In the genomic region with DNA sequence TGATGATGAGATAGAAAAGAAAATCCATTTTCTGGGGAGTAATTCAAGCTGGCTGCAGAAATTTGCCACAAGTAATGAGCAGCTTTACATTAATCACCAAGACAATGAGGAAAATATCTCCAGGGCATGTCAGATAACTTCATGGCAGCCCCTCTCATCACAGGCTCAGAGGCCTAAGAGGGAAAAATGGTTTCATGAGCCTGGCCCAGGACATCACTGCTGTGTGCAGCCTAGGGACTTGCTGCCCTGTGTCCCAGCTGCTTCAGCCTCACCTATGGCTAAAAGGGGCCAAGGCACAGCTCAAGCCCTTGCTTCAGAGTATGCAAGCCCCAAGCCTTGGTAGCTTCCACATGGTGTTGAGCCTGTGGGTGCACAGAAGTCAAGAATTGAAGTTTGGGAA, we compare ENCODE assay signal across 35 cellular contexts.
DNase-seq lines count a peak whose midpoint lies in the region; TF ChIP-seq lines count a peak whose summit lies in the region.
"Had no signal": no experiment of that assay in that cellular context is flagged by ENCODE, and none has a peak within 500 bp of the region (broad histone marks: within the 10 kb centered on the region; RNA-seq: fewer than 3 reads in every experiment).

No MANE protein-coding gene starts in this region.

- no peaks in the 10 kb centered on the region for H3K4me1 Mint-ChIP-seq in activated CD4-positive, alpha-beta T cell treated with anti-CD3 and anti-CD28 coated beads, Interleukin-2, amount 10 ng/mL, durations not matched to agents 24 days and 14 days
- no peaks in the 10 kb centered on the region for H3K4me1 Mint-ChIP-seq in type B pancreatic cell (ENCODE audit: unreplicated experiment)
- H3K4me1 Mint-ChIP-seq: B cell; CD14-positive monocyte; CD4-positive, alpha-beta memory T cell; CD4-positive, CD25-positive, alpha-beta regulatory T cell; CD8-positive, alpha-beta memory T cell had no signal

- no peaks in the 10 kb centered on the region for H3K9me3 ChIP-seq in HEK293 (ENCODE audit: control insufficient read depth, insufficient read depth, low read depth, low read length)
- H3K9me3 ChIP-seq in esophagus muscularis mucosa = peaks cover 0 to 25% (median 17%) of the 10 kb centered on the region in 4 donors
- H3K9me3 ChIP-seq: BE2C had no signal

- H3K36me3 ChIP-seq in HEK293 (ENCODE audit: control insufficient read depth in 2 of 2, insufficient read depth in 1 of 2, low read length in 2 of 2) = no peaks in the 10 kb centered on the region
- H3K36me3 ChIP-seq in esophagus muscularis mucosa = no peaks in the 10 kb centered on the region
- H3K36me3 ChIP-seq: BE2C; BLaER1; BLaER1 treated with 17β-estradiol and CSF1 and Interleukin-3, amounts not matched to agents 10 nM and 100 nM had no signal

- H3K4me3 ChIP-seq in HEK293 (ENCODE audit: low read depth, low read length) (no peak overlapping the region), esophagus muscularis mucosa (no peak overlapping the region)
- H3K4me3 ChIP-seq: A549; BLaER1; BLaER1 treated with 17β-estradiol and CSF1 and Interleukin-3, amounts not matched to agents 10 nM and 100 nM had no signal

- TF ChIP-seq EP300 in esophagus muscularis mucosa (IDR thresholded peaks at IDR 0.05) = no peak

- no peak overlapping the region for H3K27ac ChIP-seq in HEK293 (ENCODE audit: extremely low read depth, low read depth, low read length)
- no peak overlapping the region for H3K27ac ChIP-seq in esophagus muscularis mucosa (replicated peaks in 1 of 4)
- H3K27ac ChIP-seq: 22Rv1; A549; BLaER1; BLaER1 treated with 17β-estradiol and CSF1 and Interleukin-3, amounts not matched to agents 10 nM and 100 nM; C4-2B had no signal

- H3K9me3 Mint-ChIP-seq in activated CD4-positive, alpha-beta T cell treated with anti-CD3 and anti-CD28 coated beads, Interleukin-2, amount 10 ng/mL, durations not matched to agents 24 days and 14 days = peaks cover 32% of the 10 kb centered on the region
- peaks cover 15% of the 10 kb centered on the region for H3K9me3 Mint-ChIP-seq in type B pancreatic cell

- no peaks in the 10 kb centered on the region for H3K27me3 ChIP-seq in esophagus muscularis mucosa
- H3K27me3 ChIP-seq: BE2C; BLaER1; BLaER1 treated with 17β-estradiol and CSF1 and Interleukin-3, amounts not matched to agents 10 nM and 100 nM had no signal

- H3K4me3 Mint-ChIP-seq in activated CD4-positive, alpha-beta T cell treated with anti-CD3 and anti-CD28 coated beads, Interleukin-2, amount 10 ng/mL, durations not matched to agents 24 days and 14 days = no peak overlapping the region
- H3K4me3 Mint-ChIP-seq in type B pancreatic cell = no peak overlapping the region
- H3K4me3 Mint-ChIP-seq: B cell; CD14-positive monocyte; CD4-positive, alpha-beta memory T cell; CD4-positive, alpha-beta T cell; CD4-positive, CD25-positive, alpha-beta regulatory T cell; CD8-positive, alpha-beta memory T cell; CD8-positive, alpha-beta T cell had no signal

- peaks cover 30% of the 10 kb centered on the region for H3K27me3 Mint-ChIP-seq in activated CD4-positive, alpha-beta T cell treated with anti-CD3 and anti-CD28 coated beads, Interleukin-2, amount 10 ng/mL, durations not matched to agents 24 days and 14 days
- H3K27me3 Mint-ChIP-seq in type B pancreatic cell = no peaks in the 10 kb centered on the region

- POLR2A ChIA-PET in HEK293 (lab: Yijun Ruan, JAX) = no interaction called here

- H3K27ac Mint-ChIP-seq in activated CD4-positive, alpha-beta T cell treated with anti-CD3 and anti-CD28 coated beads, Interleukin-2, amount 10 ng/mL, durations not matched to agents 24 days and 14 days = no peak overlapping the region
- no peak overlapping the region for H3K27ac Mint-ChIP-seq in type B pancreatic cell
- H3K27ac Mint-ChIP-seq: B cell; CD14-positive monocyte; CD4-positive, alpha-beta memory T cell; CD4-positive, alpha-beta T cell; CD4-positive, CD25-positive, alpha-beta regulatory T cell; CD8-positive, alpha-beta memory T cell; CD8-positive, alpha-beta T cell had no signal

- no peaks in the 10 kb centered on the region for H3K4me1 ChIP-seq in HEK293 (ENCODE audit: control insufficient read depth, insufficient read depth, low read length)
- H3K4me1 ChIP-seq in esophagus muscularis mucosa = no peaks in the 10 kb centered on the region
- H3K4me1 ChIP-seq: A549; BE2C; BLaER1; BLaER1 treated with 17β-estradiol and CSF1 and Interleukin-3, amounts not matched to agents 10 nM and 100 nM; Caco-2 had no signal

- H3K36me3 Mint-ChIP-seq in activated CD4-positive, alpha-beta T cell treated with anti-CD3 and anti-CD28 coated beads, Interleukin-2, amount 10 ng/mL, durations not matched to agents 24 days and 14 days (ENCODE audit: low read depth) = no peaks in the 10 kb centered on the region
- H3K36me3 Mint-ChIP-seq in type B pancreatic cell = no peaks in the 10 kb centered on the region
- H3K36me3 Mint-ChIP-seq: CD14-positive monocyte; CD8-positive, alpha-beta T cell had no signal

- TF ChIP-seq CTCF in HEK293 (tag by site-specific recombination; IDR thresholded peaks at IDR 0.05) (no peak), esophagus muscularis mucosa (IDR thresholded peaks at IDR 0.05) (no peak), type B pancreatic cell (conservative IDR thresholded peaks at IDR 0.05) (no peak)

- CTCF ChIA-PET in HEK293 (lab: Yijun Ruan, JAX) = interaction anchor here (0.7 to 1.0 kb wide), 2 partner anchors 25 to 617 kb away, joined by 4 read pairs; no protein-coding TSS in a partner anchor

- intact Hi-C loops in activated CD4-positive, alpha-beta T cell treated with anti-CD3 and anti-CD28 coated beads, Interleukin-2, amount 10 ng/mL, durations not matched to agents 24 days and 14 days (cut with micrococcal nuclease) = no loop called here
- intact Hi-C loops in esophagus muscularis mucosa (cut with DNase I) = no loop called here

- TF ChIP-seq POLR2A in esophagus muscularis mucosa (IDR thresholded peaks at IDR 0.05; ENCODE audit: low read depth) = no peak

- DNase-seq in activated CD4-positive, alpha-beta T cell treated with anti-CD3 and anti-CD28 coated beads, Interleukin-2, amount 10 ng/mL, durations not matched to agents 24 days and 14 days = peak; percentile 31
- no peak for DNase-seq in activated CD4-positive, alpha-beta T cell treated with anti-CD3 and anti-CD28 coated beads, Interleukin-2, amount 50 U/mL, for 1 hour
- DNase-seq in esophagus muscularis mucosa (ENCODE audit: extremely low spot score) = peak; percentile 53
- peak; percentile 34 for DNase-seq in type B pancreatic cell (ENCODE audit: extremely low spot score, unreplicated experiment)
- DNase-seq in NCI-H748 (lab: John Stamatoyannopoulos, UW; ENCODE audit: unreplicated experiment) = no peak
- no peak for DNase-seq in NCI-H1436 (lab: John Stamatoyannopoulos, UW)
- no peak for DNase-seq in putamen (ENCODE audit: low spot score)
- DNase-seq: 8988T; ACHN; AML-193; BE2C; C1 segment of cervical spinal cord; Caco-2; Calu3; CD4-positive, alpha-beta memory T cell; CD4-positive, alpha-beta T cell; CD4-positive, CD25-positive, alpha-beta regulatory T cell; CD8-positive, alpha-beta memory T cell; CD8-positive, alpha-beta T cell; COR-L47; DMS 273 treated with DMSO at 0.1 percent for 48 hours; DMS153; DMS53; DMS79; DMS79 treated with DMSO at 0.1 percent for 48 hours; DND-41; EL had no signal

TF ChIP-seq in HEK293, 187 proteins besides CTCF, POLR2A, EP300 and RAD21:
- TF ChIP-seq, protein P1, sequence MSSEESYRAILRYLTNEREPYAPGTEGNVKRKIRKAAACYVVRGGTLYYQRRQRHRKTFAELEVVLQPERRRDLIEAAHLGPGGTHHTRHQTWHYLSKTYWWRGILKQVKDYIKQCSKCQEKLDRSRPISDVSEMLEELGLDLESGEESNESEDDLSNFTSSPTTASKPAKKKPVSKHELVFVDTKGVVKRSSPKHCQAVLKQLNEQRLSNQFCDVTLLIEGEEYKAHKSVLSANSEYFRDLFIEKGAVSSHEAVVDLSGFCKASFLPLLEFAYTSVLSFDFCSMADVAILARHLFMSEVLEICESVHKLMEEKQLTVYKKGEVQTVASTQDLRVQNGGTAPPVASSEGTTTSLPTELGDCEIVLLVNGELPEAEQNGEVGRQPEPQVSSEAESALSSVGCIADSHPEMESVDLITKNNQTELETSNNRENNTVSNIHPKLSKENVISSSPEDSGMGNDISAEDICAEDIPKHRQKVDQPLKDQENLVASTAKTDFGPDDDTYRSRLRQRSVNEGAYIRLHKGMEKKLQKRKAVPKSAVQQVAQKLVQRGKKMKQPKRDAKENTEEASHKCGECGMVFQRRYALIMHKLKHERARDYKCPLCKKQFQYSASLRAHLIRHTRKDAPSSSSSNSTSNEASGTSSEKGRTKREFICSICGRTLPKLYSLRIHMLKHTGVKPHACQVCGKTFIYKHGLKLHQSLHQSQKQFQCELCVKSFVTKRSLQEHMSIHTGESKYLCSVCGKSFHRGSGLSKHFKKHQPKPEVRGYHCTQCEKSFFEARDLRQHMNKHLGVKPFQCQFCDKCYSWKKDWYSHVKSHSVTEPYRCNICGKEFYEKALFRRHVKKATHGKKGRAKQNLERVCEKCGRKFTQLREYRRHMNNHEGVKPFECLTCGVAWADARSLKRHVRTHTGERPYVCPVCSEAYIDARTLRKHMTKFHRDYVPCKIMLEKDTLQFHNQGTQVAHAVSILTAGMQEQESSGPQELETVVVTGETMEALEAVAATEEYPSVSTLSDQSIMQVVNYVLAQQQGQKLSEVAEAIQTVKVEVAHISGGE (tag by site-specific recombination; conservative IDR thresholded peaks at IDR 0.05; ENCODE audit: low read depth) = no peak
- TF ChIP-seq ZNF585B (tag by site-specific recombination; IDR thresholded peaks at IDR 0.05) (peak; percentile 71), ZNF629 (tag by site-specific recombination; IDR thresholded peaks at IDR 0.05) (no peak), ZNF112 (tag by site-specific recombination; IDR thresholded peaks at IDR 0.05) (no peak)

Comparison
In these comparisons a context has a peak if more than half of its experiments do, and no peak if none do; other contexts are left out.
1. DNase-seq: peak in activated CD4-positive, alpha-beta T cell treated with anti-CD3 and anti-CD28 coated beads, Interleukin-2, amount 10 ng/mL, durations not matched to agents 24 days and 14 days (single experiment), esophagus muscularis mucosa (single experiment) and type B pancreatic cell (single experiment); none in activated CD4-positive, alpha-beta T cell treated with anti-CD3 and anti-CD28 coated beads, Interleukin-2, amount 50 U/mL, for 1 hour (single experiment), NCI-H748 (single experiment), NCI-H1436 (single experiment) and putamen (single experiment).